In the genomic region with DNA sequence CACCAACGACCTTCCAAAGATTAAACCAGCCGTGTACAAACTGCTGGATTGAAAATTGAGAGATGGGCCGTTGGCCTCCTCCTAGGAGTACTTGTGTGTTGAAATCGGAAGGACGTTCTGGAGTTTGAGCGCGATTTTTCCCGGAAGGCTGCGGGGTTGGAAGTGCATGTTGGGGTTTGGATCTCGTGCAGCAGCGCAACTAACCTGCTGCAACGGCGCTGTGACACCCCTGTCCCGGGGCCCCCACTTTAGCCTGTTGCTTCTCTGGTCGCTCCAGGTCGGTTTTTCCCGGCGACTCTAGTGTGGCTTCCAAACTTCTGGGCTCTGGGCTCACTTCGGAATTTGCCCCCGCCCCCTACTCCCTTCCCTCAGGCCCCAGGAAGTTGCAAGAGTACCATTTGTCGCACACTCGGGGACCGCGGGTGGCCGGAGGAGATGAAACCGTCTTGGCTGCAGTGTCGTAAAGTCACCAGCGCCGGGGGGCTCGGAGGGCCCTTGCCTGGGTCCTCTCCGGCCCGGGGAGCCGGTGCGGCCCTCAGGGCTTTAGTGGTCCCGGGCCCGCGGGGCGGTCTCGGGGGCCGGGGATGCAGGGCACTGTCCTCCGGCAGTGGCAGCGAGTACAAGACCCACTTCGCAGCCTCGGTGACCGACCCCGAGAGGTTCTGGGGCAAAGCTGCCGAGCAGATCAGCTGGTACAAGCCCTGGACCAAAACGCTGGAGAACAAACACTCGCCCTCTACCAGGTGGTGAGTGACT, we compare ENCODE assay signal across 8 cellular contexts. TPM values are rescaled to one million over a fixed set of nuclear protein-coding genes. Genes with fewer than 3 reads are reported as not detected.
DNase-seq lines count a peak whose midpoint lies in the region; ATAC-seq, FAIRE-seq and TF ChIP-seq lines count a peak whose summit lies in the region.

A gene with protein sequence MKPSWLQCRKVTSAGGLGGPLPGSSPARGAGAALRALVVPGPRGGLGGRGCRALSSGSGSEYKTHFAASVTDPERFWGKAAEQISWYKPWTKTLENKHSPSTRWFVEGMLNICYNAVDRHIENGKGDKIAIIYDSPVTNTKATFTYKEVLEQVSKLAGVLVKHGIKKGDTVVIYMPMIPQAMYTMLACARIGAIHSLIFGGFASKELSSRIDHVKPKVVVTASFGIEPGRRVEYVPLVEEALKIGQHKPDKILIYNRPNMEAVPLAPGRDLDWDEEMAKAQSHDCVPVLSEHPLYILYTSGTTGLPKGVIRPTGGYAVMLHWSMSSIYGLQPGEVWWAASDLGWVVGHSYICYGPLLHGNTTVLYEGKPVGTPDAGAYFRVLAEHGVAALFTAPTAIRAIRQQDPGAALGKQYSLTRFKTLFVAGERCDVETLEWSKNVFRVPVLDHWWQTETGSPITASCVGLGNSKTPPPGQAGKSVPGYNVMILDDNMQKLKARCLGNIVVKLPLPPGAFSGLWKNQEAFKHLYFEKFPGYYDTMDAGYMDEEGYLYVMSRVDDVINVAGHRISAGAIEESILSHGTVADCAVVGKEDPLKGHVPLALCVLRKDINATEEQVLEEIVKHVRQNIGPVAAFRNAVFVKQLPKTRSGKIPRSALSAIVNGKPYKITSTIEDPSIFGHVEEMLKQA (plus strand): TSS at position 394 of the 756 bp plus-strand sequence. CDS start 42 bp downstream, at position 436.

- peak within 1 kb of the TSS; percentile 98 for H2AFZ ChIP-seq in astrocyte (ENCODE audit: low read depth, low read length)

- H3K4me1 ChIP-seq in astrocyte (ENCODE audit: insufficient read depth, low read length), result peaks cover 7% of the 10 kb centered on the region

- peaks cover 15% of the 10 kb centered on the region for H3K4me1 Mint-ChIP-seq in astrocyte (ENCODE audit: low read depth, unreplicated experiment)
- no peaks in the 10 kb centered on the region for H3K4me1 Mint-ChIP-seq in activated naive CD8-positive, alpha-beta T cell treated with anti-CD3 and anti-CD28 coated beads, Interleukin-2, amount 50 U/mL, for 24 hours

- TF ChIP-seq CTCF in GM13976 (IDR thresholded peaks at IDR 0.05; ENCODE audit: borderline replicate concordance, control extremely low read depth, extremely low read depth, insufficient read depth, missing control alignments), result no peak
- TF ChIP-seq CTCF in astrocyte (IDR thresholded peaks at IDR 0.05; ENCODE audit: insufficient read depth, low read depth, low read length), result no peak

- peak within 1 kb of the TSS; percentile 92 for H3K4me2 ChIP-seq in astrocyte (ENCODE audit: low read length)

- no peaks in the 10 kb centered on the region for H3K79me2 ChIP-seq in astrocyte (ENCODE audit: insufficient read depth, low read length)

- ATAC-seq in GM18517 (IDR thresholded peaks at IDR 0.05; ENCODE audit: unreplicated experiment) (no peak), HG03045 (IDR thresholded peaks at IDR 0.05; ENCODE audit: unreplicated experiment) (no peak)
- no peak for ATAC-seq in activated naive CD8-positive, alpha-beta T cell treated with anti-CD3 and anti-CD28 coated beads, Interleukin-2, amount 50 U/mL, for 24 hours

- H3K36me3 ChIP-seq in astrocyte (ENCODE audit: insufficient read depth, low read length), result no peaks in the 10 kb centered on the region

- H3K27me3 ChIP-seq in astrocyte (ENCODE audit: insufficient read depth, low read length), result no peaks in the 10 kb centered on the region

- no peaks in the 10 kb centered on the region for H3K9me3 ChIP-seq in astrocyte (ENCODE audit: insufficient read depth, low read depth, low read length)

- no peaks in the 10 kb centered on the region for H3K9me3 Mint-ChIP-seq in astrocyte (ENCODE audit: unreplicated experiment)
- peaks cover 10% of the 10 kb centered on the region for H3K9me3 Mint-ChIP-seq in activated naive CD8-positive, alpha-beta T cell treated with anti-CD3 and anti-CD28 coated beads, Interleukin-2, amount 50 U/mL, for 24 hours

- H3K36me3 Mint-ChIP-seq in astrocyte (ENCODE audit: low read depth, unreplicated experiment), result no peaks in the 10 kb centered on the region
- H3K36me3 Mint-ChIP-seq in activated naive CD8-positive, alpha-beta T cell treated with anti-CD3 and anti-CD28 coated beads, Interleukin-2, amount 50 U/mL, for 24 hours (ENCODE audit: low read depth), result no peaks in the 10 kb centered on the region

- peak within 1 kb of the TSS; percentile 70 for H3K9ac ChIP-seq in astrocyte (ENCODE audit: low read length)

- no peaks in the 10 kb centered on the region for H4K20me1 ChIP-seq in astrocyte (ENCODE audit: insufficient read depth, low read length)

- peak within 1 kb of the TSS; percentile 93 for H3K27ac Mint-ChIP-seq in astrocyte (ENCODE audit: unreplicated experiment)
- H3K27ac Mint-ChIP-seq in activated naive CD8-positive, alpha-beta T cell treated with anti-CD3 and anti-CD28 coated beads, Interleukin-2, amount 50 U/mL, for 24 hours, result no peak within 1 kb of the TSS

- DNase-seq in GM13976 (ENCODE audit: low spot score), result peak; percentile 10
- peak; percentile 46 for DNase-seq in astrocyte (ENCODE audit: low read depth)
- DNase-seq in iPS DF 19.7 (ENCODE audit: low read depth, low spot score), result peak; percentile 73
- DNase-seq in retina, result peak; percentile 85
- DNase-seq in cerebellar nuclear complex (lab: John Stamatoyannopoulos, UW), result no peak
- DNase-seq in activated naive CD8-positive, alpha-beta T cell treated with anti-CD3 and anti-CD28 coated beads, Interleukin-2, amount 50 U/mL, for 24 hours, result no peak

- in situ Hi-C loops in GM13976 (cut with MboI; ENCODE audit: low sequenced_read_pairs, unreplicated experiment), result no loop called here

- H3K4me3 ChIP-seq in astrocyte (ENCODE audit: insufficient read depth, low read depth, low read length), result peak within 1 kb of the TSS; percentile 61

- no peaks in the 10 kb centered on the region for H3K27me3 Mint-ChIP-seq in astrocyte (ENCODE audit: low read depth, unreplicated experiment)
- peaks cover 16% of the 10 kb centered on the region for H3K27me3 Mint-ChIP-seq in activated naive CD8-positive, alpha-beta T cell treated with anti-CD3 and anti-CD28 coated beads, Interleukin-2, amount 50 U/mL, for 24 hours

- H3K4me3 Mint-ChIP-seq in astrocyte (ENCODE audit: unreplicated experiment), result peak within 1 kb of the TSS; percentile 88
- H3K4me3 Mint-ChIP-seq in activated naive CD8-positive, alpha-beta T cell treated with anti-CD3 and anti-CD28 coated beads, Interleukin-2, amount 50 U/mL, for 24 hours, result no peak within 1 kb of the TSS

- FAIRE-seq in astrocyte (lab: Jason Lieb, UNC), result no peak

- no peak within 1 kb of the TSS for H3K27ac ChIP-seq in astrocyte (ENCODE audit: low read depth, low read length)

RNA-seq across cellular contexts. Expression of the gene that starts here (rescaled TPM):
- total RNA-seq in astrocyte, result 13.9 and 16.8 TPM in 2 replicates

Comparison
In these comparisons a context has a peak if more than half of its experiments do, and no peak if none do; other contexts are left out.
1. DNase-seq: peak in GM13976 (single experiment), astrocyte (single experiment), iPS DF 19.7 (single experiment) and retina (single experiment); none in cerebellar nuclear complex (0 of 2) and activated naive CD8-positive, alpha-beta T cell treated with anti-CD3 and anti-CD28 coated beads, Interleukin-2, amount 50 U/mL, for 24 hours (single experiment).